ENCODE assay signal across 1 cellular context in genomic region chr1:121201613-121201995, GRCh38.
TF ChIP-seq lines count a peak whose summit lies in the region.

No MANE protein-coding gene starts in this region.

TF ChIP-seq in A549, 52 proteins besides CTCF, POLR2A, EP300 and RAD21:
- TF ChIP-seq GATA3 (IDR thresholded peaks at IDR 0.05; ENCODE audit: borderline replicate concordance), result peak; percentile 45; the same call in 1 of the 2 replicates
